ENCODE assay signal across 8 cellular contexts in genomic region chr14:91872517-91873470, GRCh38. TPM values are rescaled to one million over a fixed set of nuclear protein-coding genes. Genes with fewer than 3 reads are reported as not detected.
DNase-seq lines count a peak whose midpoint lies in the region; ATAC-seq and TF ChIP-seq lines count a peak whose summit lies in the region.

No MANE protein-coding gene starts in this region.

- no peak for TF ChIP-seq CTCF in CD14-positive monocyte (IDR thresholded peaks at IDR 0.05)
- no peak for TF ChIP-seq CTCF in progenitor cell of endocrine pancreas (IDR thresholded peaks at IDR 0.05; ENCODE audit: unreplicated experiment)

- intact Hi-C loops in CD14-positive monocyte (cut with micrococcal nuclease), result no loop called here
- intact Hi-C loops in left colon (cut with DNase I, micrococcal nuclease), result no loop called here

- DNase-seq in CD14-positive monocyte (ENCODE audit: low spot score) (no peak), M059J (ENCODE audit: low read depth) (peak; percentile 39), left colon (peak; percentile 81 to 94), progenitor cell of endocrine pancreas (ENCODE audit: low spot score, unreplicated experiment) (no peak), epidermal melanocyte (ENCODE audit: insufficient read length, low spot score) (no peak), islet precursor cell (no peak)

- H3K4me1 Mint-ChIP-seq in CD14-positive monocyte, result peaks cover 35% of the 10 kb centered on the region
- peaks cover 91% of the 10 kb centered on the region for H3K4me1 Mint-ChIP-seq in activated naive CD8-positive, alpha-beta T cell (ENCODE audit: low read depth)
- H3K4me1 Mint-ChIP-seq in progenitor cell of endocrine pancreas (ENCODE audit: low read depth), result peaks cover 59% of the 10 kb centered on the region

- H3K36me3 Mint-ChIP-seq in CD14-positive monocyte (no peaks in the 10 kb centered on the region), progenitor cell of endocrine pancreas (ENCODE audit: insufficient read depth) (peaks cover 1% of the 10 kb centered on the region)
- H3K36me3 Mint-ChIP-seq in activated naive CD8-positive, alpha-beta T cell, result no peaks in the 10 kb centered on the region

- H3K27ac Mint-ChIP-seq in CD14-positive monocyte, result peak overlapping the region; percentile 68 to 82 (median 80)
- peak overlapping the region; percentile 94 for H3K27ac Mint-ChIP-seq in activated naive CD8-positive, alpha-beta T cell
- no peak overlapping the region for H3K27ac Mint-ChIP-seq in progenitor cell of endocrine pancreas

- peaks cover 0 to 3% (median 2%) of the 10 kb centered on the region in 3 donors for H3K27me3 Mint-ChIP-seq in CD14-positive monocyte (ENCODE audit: low read depth in 3 of 3)
- H3K27me3 Mint-ChIP-seq in activated naive CD8-positive, alpha-beta T cell, result no peaks in the 10 kb centered on the region
- peaks cover 4% of the 10 kb centered on the region for H3K27me3 Mint-ChIP-seq in progenitor cell of endocrine pancreas

- ATAC-seq in GM21423 (IDR thresholded peaks at IDR 0.05; ENCODE audit: unreplicated experiment) (peak; percentile 12), left colon (peak; percentile 91)

- peak overlapping the region; percentile 54 to 86 for H3K4me3 Mint-ChIP-seq in CD14-positive monocyte
- peak overlapping the region; percentile 79 for H3K4me3 Mint-ChIP-seq in activated naive CD8-positive, alpha-beta T cell
- no peak overlapping the region for H3K4me3 Mint-ChIP-seq in progenitor cell of endocrine pancreas (ENCODE audit: low read depth)

- peaks cover 0 to 4% (median 0%) of the 10 kb centered on the region in 7 donors for H3K9me3 Mint-ChIP-seq in CD14-positive monocyte
- H3K9me3 Mint-ChIP-seq in activated naive CD8-positive, alpha-beta T cell (ENCODE audit: low read depth), result no peaks in the 10 kb centered on the region
- no peaks in the 10 kb centered on the region for H3K9me3 Mint-ChIP-seq in progenitor cell of endocrine pancreas (ENCODE audit: low read depth)

RNA-seq across cellular contexts. Expression of gene TC2N, which starts 5.5 kb away (rescaled TPM):
- polyA plus RNA-seq in CD14-positive monocyte, result under 1 TPM; 0.24 to 0.55 TPM
- total RNA-seq in M059J (2014; rRNA removed; shearing (Covaris generic)), result not detected in 2 replicates
- total RNA-seq in left colon, result 10 to 100 TPM; 65.2 to 97.2 TPM
- 36.6 and 38.5 TPM in 2 replicates for total RNA-seq in progenitor cell of endocrine pancreas

Comparison
In these comparisons a context has a peak if more than half of its experiments do, and no peak if none do; other contexts are left out.
1. DNase-seq: peak in M059J (single experiment) and left colon (2 of 2); none in CD14-positive monocyte (single experiment), progenitor cell of endocrine pancreas (single experiment), epidermal melanocyte (single experiment) and islet precursor cell (single experiment).
2. RNA of gene TC2N, which starts 5.5 kb away (total RNA-seq): 65.2 to 97.2 TPM in left colon and 36.6 to 38.5 TPM in progenitor cell of endocrine pancreas; not detected in M059J; every median in the first group is over 10 times any median in the second.